8 cellular contexts compared by ENCODE assay signal in genomic region chr22:35835998-35836691, GRCh38.
A peak's percentile ranks its signal among the peaks of the same experiment; 100 is the strongest.
DNase-seq lines count a peak whose midpoint lies in the region; ATAC-seq and FAIRE-seq lines count a peak whose summit lies in the region.

No MANE protein-coding gene starts in this region.

- FAIRE-seq in small intestine (lab: Jason Lieb, UNC), result no peak

- H3K9ac ChIP-seq in iPS-18a (ENCODE audit: low read length), result peak overlapping the region; percentile 86

- DNase-seq in H4 (ENCODE audit: low spot score) (peak; percentile 85), NCI-H2196 treated with DMSO at 0.1 percent for 48 hours (lab: John Stamatoyannopoulos, UW; ENCODE audit: unreplicated experiment) (peak; percentile 46), astrocyte of the hippocampus (ENCODE audit: low read depth, low spot score) (peak; percentile 88), small intestine (peak; percentile 80), GDM1 (lab: John Stamatoyannopoulos, UW) (no peak)

- no peaks in the 10 kb centered on the region for H3K36me3 ChIP-seq in iPS-18a (ENCODE audit: control insufficient read depth, low read depth, low read length)
- no peaks in the 10 kb centered on the region for H3K36me3 ChIP-seq in small intestine (ENCODE audit: control insufficient read depth in 2 of 2, insufficient read depth in 2 of 2, low read length in 2 of 2)

- H3K9me3 ChIP-seq in iPS-18a (ENCODE audit: control insufficient read depth, low read depth, low read length) (no peaks in the 10 kb centered on the region), small intestine (ENCODE audit: control insufficient read depth, low read depth) (no peaks in the 10 kb centered on the region)

- peaks cover 53% of the 10 kb centered on the region for H3K4me1 ChIP-seq in iPS-18a (ENCODE audit: control insufficient read depth, low read depth, low read length)
- H3K4me1 ChIP-seq in small intestine (ENCODE audit: control insufficient read depth in 2 of 2, insufficient read depth in 1 of 2, low read depth in 1 of 2, low read length in 1 of 2), result peaks cover 0 to 13% of the 10 kb centered on the region in 2 donors

- H3K4me3 ChIP-seq in iPS-18a (ENCODE audit: low read length), result peak overlapping the region; percentile 59
- H3K4me3 ChIP-seq in small intestine (ENCODE audit: low read depth in 1 of 2, low read length in 2 of 2), result peak overlapping the region in 1 of 2 donors; percentile 49

- ATAC-seq in HG02938 (IDR thresholded peaks at IDR 0.05; ENCODE audit: unreplicated experiment), result no peak
- no peak for ATAC-seq in GM18517 (IDR thresholded peaks at IDR 0.05; ENCODE audit: unreplicated experiment)

- H3K27me3 ChIP-seq in iPS-18a (ENCODE audit: control insufficient read depth, insufficient read depth, low read length), result no peaks in the 10 kb centered on the region
- no peaks in the 10 kb centered on the region for H3K27me3 ChIP-seq in small intestine (ENCODE audit: control insufficient read depth in 2 of 2, insufficient read depth in 2 of 2, low read length in 2 of 2)

- 7 to 20% (median 17%) methylated on average over 6 of the region's 6 CpGs for WGBS in small intestine, 3 donors

- peak overlapping the region; percentile 94 for H3K27ac ChIP-seq in iPS-18a (ENCODE audit: low read length)
- peak overlapping the region; percentile 56 to 60 for H3K27ac ChIP-seq in small intestine (ENCODE audit: low read depth in 1 of 2, low read length in 1 of 2)
